ENCODE assay signal across 16 cellular contexts in the genomic region with DNA sequence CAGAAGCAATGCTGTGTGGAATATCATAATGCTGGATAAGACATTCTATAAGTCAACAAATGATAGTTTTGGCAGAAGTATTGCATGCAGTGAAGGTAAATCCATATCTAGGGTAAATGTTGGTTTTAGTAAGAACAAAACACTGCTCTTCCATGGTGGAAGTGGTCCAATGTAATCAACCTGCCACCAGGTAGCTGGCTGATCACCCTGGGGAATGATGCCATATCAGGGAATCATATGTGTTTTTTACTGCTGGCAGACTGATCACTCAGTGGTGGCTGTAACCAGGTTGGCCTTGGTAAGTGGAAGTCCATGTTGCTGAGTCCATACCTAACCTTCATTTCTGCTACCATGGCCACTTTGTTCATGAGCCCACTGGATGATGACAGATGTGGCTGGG.
"Had no signal": no experiment of that assay in that cellular context is flagged by ENCODE, and none has a peak within 500 bp of the region (broad histone marks: within the 10 kb centered on the region; RNA-seq: fewer than 3 reads in every experiment).

No MANE protein-coding gene starts in this region.

- DNase-seq: effector memory CD8-positive, alpha-beta T cell; gastrocnemius medialis; heart right ventricle; hypothalamus; kidney glomerular epithelial cell; mucosa of descending colon; naive thymus-derived CD8-positive, alpha-beta T cell; right cardiac atrium; stimulated activated CD4-positive, alpha-beta T cell treated with anti-CD3 and anti-CD28 coated beads, Interleukin-2, amount 100 ng/mL, for 48 hours; stimulated activated naive CD4-positive, alpha-beta T cell treated with Interleukin-2 at 50 U/mL for 16 hours; tibial artery; upper lobe of left lung; uterus had no signal

- H3K9me3 ChIP-seq: gastrocnemius medialis, mucosa of descending colon, uterus had no signal

- H3K4me1 ChIP-seq: esophagus muscularis mucosa, gastrocnemius medialis, heart right ventricle, tibial artery, upper lobe of left lung, uterus had no signal

- H3K4me3 ChIP-seq: esophagus muscularis mucosa, gastrocnemius medialis, heart right ventricle, mucosa of descending colon, smooth muscle cell, tibial artery, upper lobe of left lung, uterus had no signal

- ATAC-seq: effector memory CD8-positive, alpha-beta T cell; gastrocnemius medialis; heart right ventricle; mucosa of descending colon; naive thymus-derived CD8-positive, alpha-beta T cell; right cardiac atrium had no signal

- H3K27ac ChIP-seq: epithelial cell of prostate, esophagus muscularis mucosa, gastrocnemius medialis, heart right ventricle, tibial artery, upper lobe of left lung, uterus had no signal

- H3K27me3 ChIP-seq: esophagus muscularis mucosa, gastrocnemius medialis, heart right ventricle, tibial artery, upper lobe of left lung, uterus had no signal

- H3K36me3 ChIP-seq: esophagus muscularis mucosa, gastrocnemius medialis, heart right ventricle, tibial artery, upper lobe of left lung, uterus had no signal
